15 cellular contexts compared by ENCODE assay signal in genomic region chr5:177179431-177179830, GRCh38. TPM values are rescaled to one million over a fixed set of nuclear protein-coding genes. Genes with fewer than 3 reads are reported as not detected.
DNase-seq lines count a peak whose midpoint lies in the region; ATAC-seq and TF ChIP-seq lines count a peak whose summit lies in the region.
"Had no signal": no experiment of that assay in that cellular context is flagged by ENCODE, and none has a peak within 500 bp of the region (broad histone marks: within the 10 kb centered on the region; RNA-seq: fewer than 3 reads in every experiment).

No MANE protein-coding gene starts in this region.

- H3K4me1 Mint-ChIP-seq in activated T-cell treated with anti-CD3 and anti-CD28 coated beads, Interleukin-2, amount 50 U/mL, for 24 hours (ENCODE audit: low read depth) = peaks cover 33% of the 10 kb centered on the region
- H3K4me1 Mint-ChIP-seq in neural progenitor cell = no peaks in the 10 kb centered on the region

- H3K4me2 ChIP-seq in neural progenitor cell = no peak overlapping the region
- H3K4me2 ChIP-seq: BLaER1 treated with 17β-estradiol and CSF1 and Interleukin-3, amounts not matched to agents 10 nM and 100 nM had no signal

- H3K27me3 Mint-ChIP-seq in activated T-cell treated with anti-CD3 and anti-CD28 coated beads, Interleukin-2, amount 50 U/mL, for 24 hours = no peaks in the 10 kb centered on the region
- H3K27me3 Mint-ChIP-seq in neural progenitor cell (ENCODE audit: insufficient read depth, low read depth) = no peaks in the 10 kb centered on the region
- H3K27me3 Mint-ChIP-seq: CD4-positive, alpha-beta T cell had no signal

- H3K27me3 ChIP-seq in left lung (no peaks in the 10 kb centered on the region), neural progenitor cell (no peaks in the 10 kb centered on the region), upper lobe of right lung (no peaks in the 10 kb centered on the region)
- H3K27me3 ChIP-seq: BLaER1 treated with 17β-estradiol and CSF1 and Interleukin-3, amounts not matched to agents 10 nM and 100 nM had no signal

- no peak overlapping the region for H3K4me3 Mint-ChIP-seq in activated T-cell treated with anti-CD3 and anti-CD28 coated beads, Interleukin-2, amount 50 U/mL, for 24 hours
- no peak overlapping the region for H3K4me3 Mint-ChIP-seq in neural progenitor cell
- H3K4me3 Mint-ChIP-seq: CD4-positive, alpha-beta T cell had no signal

- peaks cover 32% of the 10 kb centered on the region for H3F3A ChIP-seq in neural progenitor cell (ENCODE audit: low read depth)

- H3K27ac ChIP-seq in left lung = no peak overlapping the region
- H3K27ac ChIP-seq in neural progenitor cell = peak overlapping the region; percentile 31
- no peak overlapping the region for H3K27ac ChIP-seq in upper lobe of right lung
- H3K27ac ChIP-seq: BLaER1 treated with 17β-estradiol and CSF1 and Interleukin-3, amounts not matched to agents 10 nM and 100 nM had no signal

- no peak overlapping the region for H2AFZ ChIP-seq in neural progenitor cell (replicated peaks)

- no peaks in the 10 kb centered on the region for H3K9me3 Mint-ChIP-seq in activated T-cell treated with anti-CD3 and anti-CD28 coated beads, Interleukin-2, amount 50 U/mL, for 24 hours
- no peaks in the 10 kb centered on the region for H3K9me3 Mint-ChIP-seq in neural progenitor cell
- H3K9me3 Mint-ChIP-seq: CD4-positive, alpha-beta T cell had no signal

- no peak overlapping the region for H3K9ac ChIP-seq in neural progenitor cell
- H3K9ac ChIP-seq: BLaER1 treated with 17β-estradiol and CSF1 and Interleukin-3, amounts not matched to agents 10 nM and 100 nM had no signal

- peaks cover 3 to 17% of the 10 kb centered on the region in 2 donors for H3K4me1 ChIP-seq in left lung
- H3K4me1 ChIP-seq in neural progenitor cell = no peaks in the 10 kb centered on the region
- peaks cover 6% of the 10 kb centered on the region for H3K4me1 ChIP-seq in upper lobe of right lung

- ATAC-seq in left lung (peak; percentile 55), upper lobe of right lung (peak; percentile 55), GM21737 (IDR thresholded peaks at IDR 0.05; ENCODE audit: unreplicated experiment) (no peak)
- ATAC-seq: HCT116 had no signal

- peaks cover 100% of the 10 kb centered on the region for H3K79me2 ChIP-seq in neural progenitor cell (ENCODE audit: low read depth)

- H4K20me1 ChIP-seq in neural progenitor cell (ENCODE audit: low read depth) = peaks cover 94% of the 10 kb centered on the region

- intact Hi-C loops in left lung (cut with DNase I) (no loop called here), upper lobe of right lung (cut with DNase I) (no loop called here)

- H3K4me3 ChIP-seq in left lung = no peak overlapping the region
- H3K4me3 ChIP-seq in neural progenitor cell = no peak overlapping the region
- H3K4me3 ChIP-seq in upper lobe of right lung = no peak overlapping the region
- H3K4me3 ChIP-seq: BLaER1 treated with 17β-estradiol and CSF1 and Interleukin-3, amounts not matched to agents 10 nM and 100 nM had no signal

- peaks cover 33% of the 10 kb centered on the region for H3K36me3 Mint-ChIP-seq in activated T-cell treated with anti-CD3 and anti-CD28 coated beads, Interleukin-2, amount 50 U/mL, for 24 hours (ENCODE audit: low read depth)
- peaks cover 4% of the 10 kb centered on the region for H3K36me3 Mint-ChIP-seq in neural progenitor cell

- peaks cover 0 to 5% of the 10 kb centered on the region in 2 donors for H3K36me3 ChIP-seq in left lung
- no peaks in the 10 kb centered on the region for H3K36me3 ChIP-seq in neural progenitor cell
- H3K36me3 ChIP-seq in upper lobe of right lung = peaks cover 21% of the 10 kb centered on the region

- no peak for DNase-seq in activated T-cell treated with anti-CD3 and anti-CD28 coated beads, Interleukin-2, amount 50 U/mL, for 24 hours
- no peak for DNase-seq in activated T-cell treated with anti-CD3 and anti-CD28 coated beads, Interleukin-2, amount 50 U/mL, for 1 hour
- DNase-seq in left lung = no peak
- DNase-seq in neural progenitor cell (ENCODE audit: low spot score) = no peak
- DNase-seq in upper lobe of right lung = peak; percentile 31
- no peak for DNase-seq in NCI-H1105 treated with DMSO at 0.1 percent for 48 hours (lab: John Stamatoyannopoulos, UW)
- DNase-seq in NCI-H2081 treated with DMSO at 0.1 percent for 48 hours (lab: John Stamatoyannopoulos, UW) = no peak
- DNase-seq: 8988T, AML-193, Calu3, DMS 273 treated with DMSO at 0.1 percent for 48 hours had no signal

- TF ChIP-seq CTCF in left lung (IDR thresholded peaks at IDR 0.05) = no peak
- TF ChIP-seq CTCF in neural progenitor cell (IDR thresholded peaks at IDR 0.05) = no peak
- no peak for TF ChIP-seq CTCF in upper lobe of right lung (IDR thresholded peaks at IDR 0.05)

- H3K27ac Mint-ChIP-seq in activated T-cell treated with anti-CD3 and anti-CD28 coated beads, Interleukin-2, amount 50 U/mL, for 24 hours = peak overlapping the region; percentile 22
- H3K27ac Mint-ChIP-seq in neural progenitor cell = no peak overlapping the region

- H3K9me3 ChIP-seq in left lung (no peaks in the 10 kb centered on the region), neural progenitor cell (ENCODE audit: low read depth) (no peaks in the 10 kb centered on the region), upper lobe of right lung (no peaks in the 10 kb centered on the region)
- H3K9me3 ChIP-seq: BLaER1 treated with 17β-estradiol and CSF1 and Interleukin-3, amounts not matched to agents 10 nM and 100 nM had no signal

RNA-seq across cellular contexts. Expression of gene NSD1, which starts 45.9 kb away (rescaled TPM):
- total RNA-seq in left lung (10 to 100 TPM; 71.2 to 79.7 TPM), neural progenitor cell (ENCODE audit: low replicate concordance) (61.3 and 114 TPM in 2 replicates), upper lobe of right lung (67.7 TPM)
